In the genomic region with DNA sequence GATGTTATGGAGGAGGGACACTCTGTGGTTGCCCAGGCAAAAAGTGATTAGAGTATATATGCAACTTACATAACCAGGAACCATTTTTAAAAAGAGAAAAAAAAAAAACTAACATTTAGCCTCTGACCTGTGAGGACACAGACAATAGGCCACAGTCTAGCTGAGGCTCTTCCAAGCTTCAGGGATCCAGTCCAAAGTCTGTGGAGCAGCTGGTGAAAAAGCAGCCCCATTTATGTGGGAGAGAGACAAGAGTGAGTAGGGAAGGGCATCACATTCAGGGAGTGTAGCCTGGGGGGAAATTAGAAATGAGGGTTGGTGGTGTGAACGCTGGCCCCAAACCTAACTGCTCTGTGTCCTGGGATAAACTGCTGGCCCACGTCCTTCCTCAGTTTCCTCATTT, we compare ENCODE assay signal across 1 cellular context.
TF ChIP-seq lines count a peak whose summit lies in the region.

No MANE protein-coding gene starts in this region.

TF ChIP-seq in HepG2, 621 proteins besides CTCF, POLR2A, EP300 and RAD21 (continued from another document and continues in another):
- TF ChIP-seq ZNF609 (CRISPR knock-in tag; IDR thresholded peaks at IDR 0.05; ENCODE audit: borderline replicate concordance) (no peak), FOXJ3 (CRISPR knock-in tag; IDR thresholded peaks at IDR 0.05; ENCODE audit: borderline replicate concordance) (peak; percentile 40; the same call in 1 of the 2 replicates), FOXP1 (IDR thresholded peaks at IDR 0.05) (no peak), FOXP1 (CRISPR knock-in tag; IDR thresholded peaks at IDR 0.05) (no peak; the same call in 1 of the 2 replicates), HES4 (CRISPR knock-in tag; IDR thresholded peaks at IDR 0.05; ENCODE audit: borderline replicate concordance) (no peak), ZBTB37 (CRISPR knock-in tag; IDR thresholded peaks at IDR 0.05) (no peak), ZNF20 (CRISPR knock-in tag; IDR thresholded peaks at IDR 0.05) (no peak), CERS6 (CRISPR knock-in tag; IDR thresholded peaks at IDR 0.05) (no peak), MBD4 (IDR thresholded peaks at IDR 0.05; ENCODE audit: borderline replicate concordance, low read length) (no peak), ZNF430 (CRISPR knock-in tag; IDR thresholded peaks at IDR 0.05) (no peak), HBP1 (CRISPR knock-in tag; IDR thresholded peaks at IDR 0.05; ENCODE audit: low read depth) (no peak), HDAC6 (IDR thresholded peaks at IDR 0.05; ENCODE audit: low read depth, low read length) (no peak), SRSF9 (IDR thresholded peaks at IDR 0.05; ENCODE audit: borderline replicate concordance, insufficient read depth, low read depth, low read length, poor library complexity, severe bottlenecking) (no peak), CHD2 (IDR thresholded peaks at IDR 0.05; ENCODE audit: low read depth, low read length) (no peak), ZNF205 (CRISPR knock-in tag; IDR thresholded peaks at IDR 0.05) (no peak), ZSCAN31 (CRISPR knock-in tag; IDR thresholded peaks at IDR 0.05; ENCODE audit: low read depth) (no peak), PHF20 (CRISPR knock-in tag; IDR thresholded peaks at IDR 0.05) (no peak), KLF12 (CRISPR knock-in tag; IDR thresholded peaks at IDR 0.05; ENCODE audit: borderline replicate concordance) (no peak), TEF (CRISPR knock-in tag; IDR thresholded peaks at IDR 0.05) (no peak; the same call in 1 of the 2 replicates), ZNF678 (CRISPR knock-in tag; IDR thresholded peaks at IDR 0.05) (no peak), ZNF121 (CRISPR knock-in tag; IDR thresholded peaks at IDR 0.05) (no peak), IKZF5 (CRISPR knock-in tag; IDR thresholded peaks at IDR 0.05) (0 out of 2 replicates have a peak, but pooled peaks have one; percentile 58), ZNF761 (CRISPR knock-in tag; conservative IDR thresholded peaks at IDR 0.05) (no peak), ZNF564 (CRISPR knock-in tag; IDR thresholded peaks at IDR 0.05) (no peak), TARDBP (CRISPR knock-in tag; IDR thresholded peaks at IDR 0.05) (no peak), ZNF251 (CRISPR knock-in tag; IDR thresholded peaks at IDR 0.05) (no peak), ZSCAN22 (CRISPR knock-in tag; IDR thresholded peaks at IDR 0.05) (no peak), ISL2 (CRISPR knock-in tag; IDR thresholded peaks at IDR 0.05) (0 out of 2 replicates have a peak, but pooled peaks have one; percentile 44), ISX (CRISPR knock-in tag; conservative IDR thresholded peaks at IDR 0.05) (no peak), RFX3 (CRISPR knock-in tag; IDR thresholded peaks at IDR 0.05) (no peak), ZNF589 (CRISPR knock-in tag; conservative IDR thresholded peaks at IDR 0.05) (no peak), RFX1 (IDR thresholded peaks at IDR 0.05) (no peak), ZNF792 (CRISPR knock-in tag; IDR thresholded peaks at IDR 0.05) (no peak), TAF15 (IDR thresholded peaks at IDR 0.05; ENCODE audit: low read depth, low read length, poor library complexity, severe bottlenecking) (no peak), CEBPG (CRISPR knock-in tag; IDR thresholded peaks at IDR 0.05) (0 out of 2 replicates have a peak, but pooled peaks have one; percentile 4), ATAD3A (CRISPR knock-in tag; IDR thresholded peaks at IDR 0.05) (no peak), PHF5A (CRISPR knock-in tag; IDR thresholded peaks at IDR 0.05; ENCODE audit: low read depth, unreplicated experiment) (no peak), ZNF567 (CRISPR knock-in tag; IDR thresholded peaks at IDR 0.05; ENCODE audit: borderline replicate concordance) (no peak), MIER2 (CRISPR knock-in tag; IDR thresholded peaks at IDR 0.05) (no peak), CENPX (CRISPR knock-in tag; IDR thresholded peaks at IDR 0.05) (no peak), HCFC1 (IDR thresholded peaks at IDR 0.05; ENCODE audit: low read depth, low read length) (no peak), NONO (IDR thresholded peaks at IDR 0.05) (no peak), NONO (CRISPR knock-in tag; conservative IDR thresholded peaks at IDR 0.05) (no peak), TGIF2 (CRISPR knock-in tag; IDR thresholded peaks at IDR 0.05) (no peak), ELF4 (CRISPR knock-in tag; IDR thresholded peaks at IDR 0.05; ENCODE audit: borderline replicate concordance) (no peak), ATRX (CRISPR knock-in tag; IDR thresholded peaks at IDR 0.05; ENCODE audit: borderline replicate concordance) (no peak), ZFYVE20 (CRISPR knock-in tag; IDR thresholded peaks at IDR 0.05; ENCODE audit: borderline replicate concordance, low read depth) (no peak), TEAD2 (CRISPR knock-in tag; IDR thresholded peaks at IDR 0.05) (no peak), ZSCAN29 (CRISPR knock-in tag; conservative IDR thresholded peaks at IDR 0.05) (no peak), HNRNPLL (IDR thresholded peaks at IDR 0.05; ENCODE audit: low read depth, low read length, poor library complexity, severe bottlenecking) (no peak), ZNF629 (CRISPR knock-in tag; conservative IDR thresholded peaks at IDR 0.05) (no peak)
- TF ChIP-seq, protein P1, sequence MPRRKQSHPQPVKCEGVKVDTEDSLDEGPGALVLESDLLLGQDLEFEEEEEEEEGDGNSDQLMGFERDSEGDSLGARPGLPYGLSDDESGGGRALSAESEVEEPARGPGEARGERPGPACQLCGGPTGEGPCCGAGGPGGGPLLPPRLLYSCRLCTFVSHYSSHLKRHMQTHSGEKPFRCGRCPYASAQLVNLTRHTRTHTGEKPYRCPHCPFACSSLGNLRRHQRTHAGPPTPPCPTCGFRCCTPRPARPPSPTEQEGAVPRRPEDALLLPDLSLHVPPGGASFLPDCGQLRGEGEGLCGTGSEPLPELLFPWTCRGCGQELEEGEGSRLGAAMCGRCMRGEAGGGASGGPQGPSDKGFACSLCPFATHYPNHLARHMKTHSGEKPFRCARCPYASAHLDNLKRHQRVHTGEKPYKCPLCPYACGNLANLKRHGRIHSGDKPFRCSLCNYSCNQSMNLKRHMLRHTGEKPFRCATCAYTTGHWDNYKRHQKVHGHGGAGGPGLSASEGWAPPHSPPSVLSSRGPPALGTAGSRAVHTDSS (CRISPR knock-in tag; conservative IDR thresholded peaks at IDR 0.05) = no peak
- TF ChIP-seq, protein P2, sequence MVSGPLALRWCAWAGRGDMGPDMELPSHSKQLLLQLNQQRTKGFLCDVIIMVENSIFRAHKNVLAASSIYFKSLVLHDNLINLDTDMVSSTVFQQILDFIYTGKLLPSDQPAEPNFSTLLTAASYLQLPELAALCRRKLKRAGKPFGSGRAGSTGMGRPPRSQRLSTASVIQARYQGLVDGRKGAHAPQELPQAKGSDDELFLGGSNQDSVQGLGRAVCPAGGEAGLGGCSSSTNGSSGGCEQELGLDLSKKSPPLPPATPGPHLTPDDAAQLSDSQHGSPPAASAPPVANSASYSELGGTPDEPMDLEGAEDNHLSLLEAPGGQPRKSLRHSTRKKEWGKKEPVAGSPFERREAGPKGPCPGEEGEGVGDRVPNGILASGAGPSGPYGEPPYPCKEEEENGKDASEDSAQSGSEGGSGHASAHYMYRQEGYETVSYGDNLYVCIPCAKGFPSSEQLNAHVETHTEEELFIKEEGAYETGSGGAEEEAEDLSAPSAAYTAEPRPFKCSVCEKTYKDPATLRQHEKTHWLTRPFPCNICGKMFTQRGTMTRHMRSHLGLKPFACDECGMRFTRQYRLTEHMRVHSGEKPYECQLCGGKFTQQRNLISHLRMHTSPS (CRISPR knock-in tag; IDR thresholded peaks at IDR 0.05; ENCODE audit: low read depth) = no peak
- TF ChIP-seq, protein P3, sequence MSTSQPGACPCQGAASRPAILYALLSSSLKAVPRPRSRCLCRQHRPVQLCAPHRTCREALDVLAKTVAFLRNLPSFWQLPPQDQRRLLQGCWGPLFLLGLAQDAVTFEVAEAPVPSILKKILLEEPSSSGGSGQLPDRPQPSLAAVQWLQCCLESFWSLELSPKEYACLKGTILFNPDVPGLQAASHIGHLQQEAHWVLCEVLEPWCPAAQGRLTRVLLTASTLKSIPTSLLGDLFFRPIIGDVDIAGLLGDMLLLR (CRISPR knock-in tag; IDR thresholded peaks at IDR 0.05) = no peak
